ENCODE assay signal across 8 cellular contexts in the genomic region with DNA sequence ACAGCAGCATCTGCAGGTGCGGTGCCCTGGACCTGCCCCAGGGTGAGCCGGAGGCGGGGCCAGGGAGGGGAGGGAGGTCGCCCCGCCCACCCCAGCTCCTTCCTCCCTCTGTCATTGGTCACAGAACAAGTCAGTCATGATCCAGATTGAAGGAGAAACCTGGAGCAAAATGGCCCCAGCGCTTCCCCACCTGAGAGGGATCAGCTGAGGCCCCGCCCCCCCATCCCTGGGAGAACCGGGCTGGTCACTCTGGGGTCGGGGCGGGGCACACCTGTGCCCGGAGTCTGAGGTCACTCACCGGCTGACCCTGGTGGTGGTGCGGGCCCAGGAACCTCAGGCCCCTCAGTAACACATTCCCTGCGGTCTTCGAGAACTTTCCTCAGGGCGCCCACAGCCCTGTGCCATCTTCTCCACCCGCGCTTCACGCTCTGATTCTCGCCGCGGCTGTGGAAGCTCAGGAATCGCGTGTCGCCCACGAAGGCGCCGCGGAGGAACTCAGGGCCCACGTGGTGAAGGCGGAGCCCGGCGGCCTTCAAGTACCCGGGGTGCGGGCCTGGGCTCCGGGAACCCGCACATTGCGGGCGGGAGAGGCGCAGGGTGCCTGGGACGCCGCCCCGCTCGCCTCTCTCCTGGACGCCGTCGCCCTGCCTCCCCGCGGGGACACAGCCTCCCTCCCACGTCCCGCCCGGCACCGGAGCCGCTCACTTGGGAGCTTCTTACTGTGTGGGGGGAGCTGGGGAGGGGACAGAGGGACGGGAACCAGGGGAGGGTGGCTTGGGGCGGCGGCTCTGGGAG. TPM values are rescaled to one million over a fixed set of nuclear protein-coding genes. Genes with fewer than 3 reads are reported as not detected.
DNase-seq lines count a peak whose midpoint lies in the region; ATAC-seq and TF ChIP-seq lines count a peak whose summit lies in the region.

No MANE protein-coding gene starts in this region.

- H3K27me3 Mint-ChIP-seq in activated CD8-positive, alpha-beta T cell treated with anti-CD3 and anti-CD28 coated beads for 36 hours, result no peaks in the 10 kb centered on the region
- H3K27me3 Mint-ChIP-seq in type B pancreatic cell, result peaks cover 36% of the 10 kb centered on the region

- H3K27ac ChIP-seq in HUES64 (ENCODE audit: low read depth, low read length), result no peak overlapping the region
- H3K27ac ChIP-seq in aorta (ENCODE audit: low read depth in 1 of 2, low read length in 2 of 2), result no peak overlapping the region

- H3K27ac Mint-ChIP-seq in activated CD8-positive, alpha-beta T cell treated with anti-CD3 and anti-CD28 coated beads for 36 hours, result peak overlapping the region; percentile 30
- H3K27ac Mint-ChIP-seq in type B pancreatic cell, result no peak overlapping the region

- H3K9ac ChIP-seq in HUES64 (ENCODE audit: low read depth, low read length), result peak overlapping the region; percentile 1; the same call in 1 of the 2 replicates

- peak overlapping the region; percentile 52 for H3K4me3 ChIP-seq in HUES64 (ENCODE audit: low read length)
- H3K4me3 ChIP-seq in aorta (ENCODE audit: low read length in 2 of 2), result no peak overlapping the region

- no peaks in the 10 kb centered on the region for H3K9me3 Mint-ChIP-seq in activated CD8-positive, alpha-beta T cell treated with anti-CD3 and anti-CD28 coated beads for 36 hours
- no peaks in the 10 kb centered on the region for H3K9me3 Mint-ChIP-seq in type B pancreatic cell

- intact Hi-C loops in activated CD8-positive, alpha-beta T cell treated with anti-CD3 and anti-CD28 coated beads for 36 hours (cut with micrococcal nuclease), result no loop called here
- intact Hi-C loops in sciatic nerve (cut with DNase I) (loop anchor here (2.0 kb wide), 1 partner anchor 15 kb away; no protein-coding TSS in a partner anchor), aorta (cut with DNase I) (no loop called here)

- CTCF ChIA-PET in activated CD8-positive, alpha-beta T cell treated with anti-CD3 and anti-CD28 coated beads for 36 hours (lab: Charles Lee), result interaction anchor here (0.5 to 2.1 kb wide), 5 partner anchors 13 to 116 kb away, joined by 3 to 8 read pairs (median 3); no protein-coding TSS in a partner anchor

- POLR2A ChIA-PET in activated CD8-positive, alpha-beta T cell treated with anti-CD3 and anti-CD28 coated beads for 36 hours (lab: Charles Lee), result interaction anchor here (0.6 to 1.7 kb wide), 6 partner anchors 14 to 190 kb away, joined by 3 to 7 read pairs (median 4); no protein-coding TSS in a partner anchor

- no peaks in the 10 kb centered on the region for H3K36me3 ChIP-seq in HUES64 (ENCODE audit: insufficient read depth, low read length)
- H3K36me3 ChIP-seq in aorta (ENCODE audit: control insufficient read depth in 1 of 2, insufficient read depth in 2 of 2, low read length in 1 of 2), result no peaks in the 10 kb centered on the region

- peaks cover 6% of the 10 kb centered on the region for H3K4me1 Mint-ChIP-seq in activated CD8-positive, alpha-beta T cell treated with anti-CD3 and anti-CD28 coated beads for 36 hours (ENCODE audit: low read depth)
- H3K4me1 Mint-ChIP-seq in type B pancreatic cell (ENCODE audit: unreplicated experiment), result no peaks in the 10 kb centered on the region

- peak; percentile 94 for ATAC-seq in activated CD8-positive, alpha-beta T cell treated with anti-CD3 and anti-CD28 coated beads for 36 hours
- ATAC-seq in esophagus mucosa, result peak; percentile 80
- peak; percentile 42 for ATAC-seq in sciatic nerve
- ATAC-seq in aorta (ENCODE audit: low FRiP score), result peak; percentile 44
- ATAC-seq in GM21515 (IDR thresholded peaks at IDR 0.05; ENCODE audit: unreplicated experiment), result no peak
- no peak for ATAC-seq in GM21528 (IDR thresholded peaks at IDR 0.05; ENCODE audit: low FRiP score, unreplicated experiment)

- no peaks in the 10 kb centered on the region for H3K36me3 Mint-ChIP-seq in activated CD8-positive, alpha-beta T cell treated with anti-CD3 and anti-CD28 coated beads for 36 hours (ENCODE audit: low read depth)
- no peaks in the 10 kb centered on the region for H3K36me3 Mint-ChIP-seq in type B pancreatic cell

- TF ChIP-seq CTCF in activated CD8-positive, alpha-beta T cell treated with anti-CD3 and anti-CD28 coated beads for 36 hours (IDR thresholded peaks at IDR 0.05), result no peak
- TF ChIP-seq CTCF in type B pancreatic cell (conservative IDR thresholded peaks at IDR 0.05), result no peak

- H3K4me3 Mint-ChIP-seq in activated CD8-positive, alpha-beta T cell treated with anti-CD3 and anti-CD28 coated beads for 36 hours, result peak overlapping the region; percentile 68
- H3K4me3 Mint-ChIP-seq in type B pancreatic cell, result no peak overlapping the region

- H3K27me3 ChIP-seq in HUES64 (ENCODE audit: insufficient read depth, low read length) (peaks cover 24% of the 10 kb centered on the region), aorta (ENCODE audit: control insufficient read depth in 1 of 2, insufficient read depth in 2 of 2, low read length in 1 of 2) (no peaks in the 10 kb centered on the region)

- no peaks in the 10 kb centered on the region for H3K4me1 ChIP-seq in HUES64 (ENCODE audit: insufficient read depth, low read length)
- H3K4me1 ChIP-seq in aorta (ENCODE audit: control insufficient read depth in 1 of 2, insufficient read depth in 2 of 2, low read length in 2 of 2), result no peaks in the 10 kb centered on the region

- H3K9me3 ChIP-seq in HUES64 (ENCODE audit: insufficient read depth, low read depth, low read length) (no peaks in the 10 kb centered on the region), aorta (ENCODE audit: control insufficient read depth, low read length) (no peaks in the 10 kb centered on the region)

- WGBS in HUES64, result 48% methylated on average over 57 of the region's 57 CpGs
- WGBS in aorta, 2 donors, result 6 to 8% methylated on average over 39 to 57 of the region's 57 CpGs

- peak; percentile 72 for DNase-seq in activated CD8-positive, alpha-beta T cell treated with anti-CD3 and anti-CD28 coated beads for 36 hours
- DNase-seq in sciatic nerve (ENCODE audit: low spot score) (no peak), aorta (peak; percentile 50 to 77), type B pancreatic cell (ENCODE audit: extremely low spot score, unreplicated experiment) (no peak)

RNA-seq across cellular contexts. Expression of a gene that starts 36.4 kb away (rescaled TPM):
- polyA plus RNA-seq in HUES64 (2013, experiment 1 of 2), result 120 TPM
- 122 TPM for polyA plus RNA-seq in HUES64 (2013, experiment 2 of 2)
- total RNA-seq in activated CD8-positive, alpha-beta T cell treated with anti-CD3 and anti-CD28 coated beads for 36 hours, result 100 to 1,000 TPM; 833 to 860 TPM
- total RNA-seq in esophagus mucosa, result 202 TPM
- total RNA-seq in sciatic nerve, result 363 TPM
- total RNA-seq in aorta, result 100 to 1,000 TPM; 491 to 529 TPM
- 100 to 1,000 TPM; 301 to 355 TPM for polyA plus RNA-seq in aorta
- 188 and 347 TPM in 2 replicates for total RNA-seq in type B pancreatic cell (ENCODE audit: low replicate concordance)

RNA-seq across cellular contexts. Expression of a gene that starts 48.7 kb away (rescaled TPM):
- 33.1 TPM for polyA plus RNA-seq in HUES64 (2013, experiment 1 of 2)
- 34.6 TPM for polyA plus RNA-seq in HUES64 (2013, experiment 2 of 2)
- 1,000 to 10,000 TPM; 2,892 to 2,968 TPM for total RNA-seq in activated CD8-positive, alpha-beta T cell treated with anti-CD3 and anti-CD28 coated beads for 36 hours
- total RNA-seq in esophagus mucosa (105 TPM), sciatic nerve (990 TPM), aorta (1,000 to 10,000 TPM in 1 of 2 donors, 100 to 1,000 TPM in 1; 862 to 1,392 TPM), type B pancreatic cell (ENCODE audit: low replicate concordance) (53.9 and 116 TPM in 2 replicates)
- polyA plus RNA-seq in aorta, result 100 to 1,000 TPM; 209 to 214 TPM

Comparison
In these comparisons a context has a peak if more than half of its experiments do, and no peak if none do; other contexts are left out.
1. ATAC-seq: peak in activated CD8-positive, alpha-beta T cell treated with anti-CD3 and anti-CD28 coated beads for 36 hours (single experiment), esophagus mucosa (single experiment), sciatic nerve (single experiment) and aorta (single experiment); none in GM21515 (single experiment) and GM21528 (single experiment).
2. DNase-seq: peak in activated CD8-positive, alpha-beta T cell treated with anti-CD3 and anti-CD28 coated beads for 36 hours (single experiment) and aorta (2 of 2); none in sciatic nerve (single experiment) and type B pancreatic cell (single experiment).